ENCODE assay signal across 10 cellular contexts in genomic region chr19:48715681-48716171, GRCh38. TPM values are rescaled to one million over a fixed set of nuclear protein-coding genes. Genes with fewer than 3 reads are reported as not detected.
A peak's percentile ranks its signal among the peaks of the same experiment; 100 is the strongest.
DNase-seq lines count a peak whose midpoint lies in the region; ATAC-seq and TF ChIP-seq lines count a peak whose summit lies in the region.
"Had no signal": no experiment of that assay in that cellular context is flagged by ENCODE, and none has a peak within 500 bp of the region (broad histone marks: within the 10 kb centered on the region; RNA-seq: fewer than 3 reads in every experiment).

No MANE protein-coding gene starts in this region.

- H4K20me1 ChIP-seq in hepatocyte (ENCODE audit: insufficient read depth, poor library complexity, severe bottlenecking): no peaks in the 10 kb centered on the region

- WGBS in hepatocyte (ENCODE audit: low lambda C conversion rate, missing lambda C conversion rate): 86% methylated on average over 15 of the region's 19 CpGs
- 62 to 84% (median 77%) methylated on average over 15 to 19 of the region's 19 CpGs for WGBS in spleen, 5 donors

- no peaks in the 10 kb centered on the region for H3K9me3 Mint-ChIP-seq in T-helper 2 cell treated with Interferon-gamma antibody and Interleukin-4, amounts not matched to agents 5 μg/mL and 100 μg/mL, for 36 hours
- H3K9me3 Mint-ChIP-seq in T-cell: no peaks in the 10 kb centered on the region

- H3K4me2 ChIP-seq in hepatocyte: peak overlapping the region; percentile 85

- intact Hi-C loops in spleen (cut with DNase I; ENCODE audit: low total_unique reads): no loop called here

- no peak for TF ChIP-seq POLR2A in spleen (IDR thresholded peaks at IDR 0.05)

- no peaks in the 10 kb centered on the region for H3K36me3 Mint-ChIP-seq in T-helper 2 cell treated with Interferon-gamma antibody and Interleukin-4, amounts not matched to agents 5 μg/mL and 100 μg/mL, for 36 hours (ENCODE audit: low read depth)
- H3K36me3 Mint-ChIP-seq in T-cell: no peaks in the 10 kb centered on the region

- peaks cover 7% of the 10 kb centered on the region for H3K4me1 Mint-ChIP-seq in T-helper 2 cell treated with Interferon-gamma antibody and Interleukin-4, amounts not matched to agents 5 μg/mL and 100 μg/mL, for 36 hours (ENCODE audit: low read depth)
- peaks cover 20 to 25% (median 21%) of the 10 kb centered on the region in 3 donors for H3K4me1 Mint-ChIP-seq in T-cell

- no peak overlapping the region for H3K4me3 ChIP-seq in hepatocyte
- peak overlapping the region in 4 of 8 donors; percentile 56 to 75 (median 72) for H3K4me3 ChIP-seq in spleen

- H3K27me3 Mint-ChIP-seq in T-helper 2 cell treated with Interferon-gamma antibody and Interleukin-4, amounts not matched to agents 5 μg/mL and 100 μg/mL, for 36 hours (ENCODE audit: low read depth): no peaks in the 10 kb centered on the region
- H3K27me3 Mint-ChIP-seq in T-cell: no peaks in the 10 kb centered on the region

- no peaks in the 10 kb centered on the region for H3K9me3 ChIP-seq in hepatocyte (ENCODE audit: low read depth)
- peaks cover 0 to 5% (median 0%) of the 10 kb centered on the region in 8 donors for H3K9me3 ChIP-seq in spleen

- POLR2A ChIA-PET in T-cell (lab: Charles Lee): no interaction called here

- H3K36me3 ChIP-seq in hepatocyte (replicated peaks; ENCODE audit: insufficient read depth, low read depth): no peaks in the 10 kb centered on the region
- H3K36me3 ChIP-seq in spleen: no peaks in the 10 kb centered on the region

- no peaks in the 10 kb centered on the region for H3K9me2 ChIP-seq in hepatocyte (replicated peaks; ENCODE audit: insufficient read depth)

- no peak overlapping the region for H2AFZ ChIP-seq in hepatocyte

- CTCF ChIA-PET in T-cell (lab: Charles Lee): no interaction called here

- H3K4me1 ChIP-seq in hepatocyte (ENCODE audit: insufficient read depth) (peaks cover 27% of the 10 kb centered on the region), spleen (peaks cover 16 to 78% (median 49%) of the 10 kb centered on the region in 6 donors)

- H3K27ac Mint-ChIP-seq in T-helper 2 cell treated with Interferon-gamma antibody and Interleukin-4, amounts not matched to agents 5 μg/mL and 100 μg/mL, for 36 hours: no peak overlapping the region
- H3K27ac Mint-ChIP-seq in T-cell: peak overlapping the region in 1 of 2 donors; percentile 39

- no peak for TF ChIP-seq CTCF in hepatocyte (IDR thresholded peaks at IDR 0.05; ENCODE audit: poor library complexity)
- TF ChIP-seq CTCF in spleen (IDR thresholded peaks at IDR 0.05 in 8 of 11, conservative IDR thresholded peaks at IDR 0.05 in 3 of 11): no peak

- no peaks in the 10 kb centered on the region for H3K27me3 ChIP-seq in hepatocyte
- no peaks in the 10 kb centered on the region for H3K27me3 ChIP-seq in spleen (replicated peaks in 1 of 7)

- peaks cover 16% of the 10 kb centered on the region for H3K79me2 ChIP-seq in hepatocyte

- peak overlapping the region; percentile 89 for H3K27ac ChIP-seq in hepatocyte
- H3K27ac ChIP-seq in spleen: peak overlapping the region in 7 of 8 donors; percentile 36 to 88 (median 86)

- ATAC-seq in T-cell (replicated peaks in 1 of 4): no peak

- peak overlapping the region; percentile 36 for H3K4me3 Mint-ChIP-seq in T-helper 2 cell treated with Interferon-gamma antibody and Interleukin-4, amounts not matched to agents 5 μg/mL and 100 μg/mL, for 36 hours
- peak overlapping the region; percentile 49 to 85 (median 62) for H3K4me3 Mint-ChIP-seq in T-cell

- no peak for DNase-seq in T-helper 2 cell treated with Interferon-gamma antibody and Interleukin-4, amounts not matched to agents 5 μg/mL and 100 μg/mL, for 36 hours (ENCODE audit: low spot score)
- no peak for DNase-seq in T-helper 2 cell
- no peak for DNase-seq in T-cell
- peak; percentile 25 for DNase-seq in hepatocyte (ENCODE audit: low spot score)
- no peak for DNase-seq in spleen
- DNase-seq in stimulated activated naive CD4-positive, alpha-beta T cell (lab: John Stamatoyannopoulos, UW): no peak
- no peak for DNase-seq in NCI-H345 (lab: John Stamatoyannopoulos, UW)
- no peak for DNase-seq in stimulated activated CD4-positive, alpha-beta T cell treated with anti-CD3 and anti-CD28 coated beads, Interleukin-4, amount 100 ng/mL, for 1 hour
- DNase-seq: ACHN, NCI-H446 had no signal

RNA-seq across cellular contexts. Expression of gene MAMSTR, which starts 3.8 kb away (rescaled TPM):
- 1 to 10 TPM in 4 of 5 donors, under 1 TPM in 1; 0.56 to 2.4 (median 1.6) TPM for total RNA-seq in T-cell
- 2.2 and 2.3 TPM in 2 replicates for total RNA-seq in hepatocyte
- 5.2 and 7.5 TPM in 2 replicates for polyA plus RNA-seq in hepatocyte
- 10 to 100 TPM in 1 of 7 donors, 1 to 10 TPM in 6; 3.1 to 10.3 (median 4.0) TPM for total RNA-seq in spleen
- 10 to 100 TPM in 1 of 3 donors, 1 to 10 TPM in 1, under 1 TPM in 1; 0.93 to 10.7 (median 3.6) TPM for polyA plus RNA-seq in spleen

RNA-seq across cellular contexts. Expression of gene FUT2, which starts 20.0 kb away (rescaled TPM):
- under 1 TPM in 1 of 5 donors, not detected in 4; 0.16 TPM for total RNA-seq in T-cell
- 12.4 and 13.4 TPM in 2 replicates for total RNA-seq in hepatocyte
- 14.4 and 16.9 TPM in 2 replicates for polyA plus RNA-seq in hepatocyte
- under 1 TPM in 3 of 7 donors, not detected in 4; 0.17 to 0.65 (median 0.38) TPM for total RNA-seq in spleen
- polyA plus RNA-seq in spleen: 1 to 10 TPM in 1 of 3 donors, under 1 TPM in 1, not detected in 1; 0.22 to 1.2 TPM

RNA-seq across cellular contexts. Expression of gene RASIP1, which starts 24.7 kb away (rescaled TPM):
- under 1 TPM in 3 of 5 donors, not detected in 2; 0.23 to 0.65 (median 0.32) TPM for total RNA-seq in T-cell
- 1.1 and 4.2 TPM in 2 replicates for total RNA-seq in hepatocyte
- 1.9 and 3.6 TPM in 2 replicates for polyA plus RNA-seq in hepatocyte
- 10 to 100 TPM; 30.3 to 78.1 (median 39.8) TPM for total RNA-seq in spleen
- polyA plus RNA-seq in spleen: 10 to 100 TPM; 15.1 to 62.8 (median 42.1) TPM

RNA-seq across cellular contexts. Expression of gene IZUMO1, which starts 31.0 kb away (rescaled TPM):
- not detected for total RNA-seq in T-cell
- total RNA-seq in hepatocyte: 0.40 and 0.57 TPM in 2 replicates
- 0.52 and 1.3 TPM in 2 replicates for polyA plus RNA-seq in hepatocyte
- 1 to 10 TPM in 5 of 7 donors, under 1 TPM in 1, not detected in 1; 0.84 to 5.3 (median 1.8) TPM for total RNA-seq in spleen
- 1 to 10 TPM in 1 of 3 donors, under 1 TPM in 2; 0.26 to 1.0 (median 0.50) TPM for polyA plus RNA-seq in spleen

RNA-seq across cellular contexts. Expression of gene FUT1, which starts 36.7 kb away (rescaled TPM):
- total RNA-seq in T-cell (under 1 TPM; 0.09 to 0.28 (median 0.15) TPM), hepatocyte (2.4 TPM in 2 replicates), spleen (10 to 100 TPM in 4 of 7 donors, 1 to 10 TPM in 3; 5.6 to 22.9 (median 10.0) TPM)
- polyA plus RNA-seq in hepatocyte (4.3 and 5.2 TPM in 2 replicates), spleen (1 to 10 TPM; 1.0 to 6.5 (median 2.7) TPM)
